Comparison of ENCODE assay signal across 9 cellular contexts in the genomic region with DNA sequence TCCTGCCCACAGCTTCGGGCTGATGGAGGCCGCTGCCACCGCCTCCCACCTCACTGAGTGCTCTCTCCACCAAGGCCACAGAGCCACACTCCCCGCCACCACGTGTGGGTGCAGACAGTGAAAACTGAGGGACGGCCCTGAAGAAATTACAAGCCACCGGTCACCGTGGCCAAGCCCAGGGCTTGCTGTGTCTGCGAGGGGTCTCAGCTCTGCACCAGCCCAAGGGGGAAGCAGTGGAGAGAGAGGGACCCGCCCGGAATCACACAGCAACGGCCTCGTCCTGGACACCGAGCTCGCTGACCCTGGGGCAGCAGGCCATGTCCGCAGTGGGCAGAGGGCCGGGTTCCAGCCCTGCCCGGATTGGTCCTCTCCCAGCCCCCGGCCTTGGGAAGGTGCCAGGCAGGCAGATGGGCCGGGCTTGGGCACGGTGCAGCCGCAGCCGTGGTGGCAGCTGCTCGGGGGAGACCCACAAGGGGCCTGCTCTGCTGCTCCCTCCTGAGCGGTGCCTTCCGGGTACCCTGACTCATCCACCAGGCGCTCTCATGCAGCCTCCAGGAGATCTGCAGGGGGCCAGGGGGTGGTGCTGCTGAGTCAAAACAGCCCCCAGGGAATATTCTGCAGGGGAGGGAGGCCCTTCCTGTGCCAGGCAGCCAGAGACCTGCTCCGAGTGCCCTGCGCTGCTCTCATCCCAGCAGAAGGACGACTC. TPM values are rescaled to one million over a fixed set of nuclear protein-coding genes. Genes with fewer than 3 reads are reported as not detected.
DNase-seq lines count a peak whose midpoint lies in the region; ATAC-seq and TF ChIP-seq lines count a peak whose summit lies in the region.
"Had no signal": no experiment of that assay in that cellular context is flagged by ENCODE, and none has a peak within 500 bp of the region (broad histone marks: within the 10 kb centered on the region; RNA-seq: fewer than 3 reads in every experiment).

No MANE protein-coding gene starts in this region.

- no peaks in the 10 kb centered on the region for H3K9me3 ChIP-seq in left ventricle myocardium inferior (replicated peaks)

- peaks cover 14% of the 10 kb centered on the region for H3K4me1 Mint-ChIP-seq in WTC11

- peak; percentile 40 for ATAC-seq in WTC11

- H3K36me3 ChIP-seq in left ventricle myocardium inferior = no peaks in the 10 kb centered on the region

- no peaks in the 10 kb centered on the region for H3K36me3 Mint-ChIP-seq in WTC11

- H3K4me1 ChIP-seq in left ventricle myocardium inferior = peaks cover 71% of the 10 kb centered on the region

- H3K9me3 Mint-ChIP-seq in WTC11 = peaks cover 3% of the 10 kb centered on the region; the same call in 1 of the 2 replicates
- H3K9me3 Mint-ChIP-seq: dendritic cell treated with granulocyte-macrophage colony-stimulating factor and Interleukin-4, amounts not matched to agents 40 ng/mL and 50 ng/mL, for 4 days had no signal

- CTCF ChIA-PET in WTC11 (lab: Charles Lee) = interaction anchor here (1.5 to 3.1 kb wide), 5 partner anchors 16 to 242 kb away, joined by 3 to 14 read pairs (median 7); no protein-coding TSS in a partner anchor

- DNase-seq in A172 (ENCODE audit: low spot score) = peak; percentile 96
- DNase-seq in GM10266 (ENCODE audit: extremely low spot score) = peak; percentile 82
- DNase-seq in M059J (ENCODE audit: low read depth) = peak; percentile 90
- DNase-seq in WTC11 (ENCODE audit: low spot score) = peak; percentile 58
- DNase-seq in left ventricle myocardium inferior = no peak
- DNase-seq in stromal cell of bone marrow (ENCODE audit: low read depth) = peak; percentile 84
- no peak for DNase-seq in NCI-H1048 (lab: John Stamatoyannopoulos, UW)
- no peak for DNase-seq in pons (ENCODE audit: low spot score)

- H3K4me3 ChIP-seq in left ventricle myocardium inferior = no peak overlapping the region

- H3K27ac ChIP-seq in left ventricle myocardium inferior (replicated peaks) = peak overlapping the region; percentile 90

- H3K4me3 Mint-ChIP-seq in WTC11 = no peak overlapping the region
- H3K4me3 Mint-ChIP-seq: dendritic cell treated with granulocyte-macrophage colony-stimulating factor and Interleukin-4, amounts not matched to agents 40 ng/mL and 50 ng/mL, for 4 days had no signal

- POLR2A ChIA-PET in WTC11 (lab: Charles Lee) = no interaction called here

- peaks cover 41% of the 10 kb centered on the region for H3K27me3 ChIP-seq in left ventricle myocardium inferior (ENCODE audit: low read depth)

- no peak overlapping the region for H3K27ac Mint-ChIP-seq in WTC11
- H3K27ac Mint-ChIP-seq: dendritic cell treated with granulocyte-macrophage colony-stimulating factor and Interleukin-4, amounts not matched to agents 40 ng/mL and 50 ng/mL, for 4 days had no signal

- no peaks in the 10 kb centered on the region for H3K27me3 Mint-ChIP-seq in WTC11 (ENCODE audit: low read depth)

- intact Hi-C loops in left ventricle myocardium inferior (cut with micrococcal nuclease) = no loop called here

- TF ChIP-seq CTCF in GM10266 (IDR thresholded peaks at IDR 0.05; ENCODE audit: control insufficient read depth, insufficient read depth, low read depth, missing control alignments) (peak; percentile 51), WTC11 (IDR thresholded peaks at IDR 0.05) (no peak), left ventricle myocardium inferior (IDR thresholded peaks at IDR 0.05; ENCODE audit: borderline replicate concordance) (peak; percentile 38)

TF ChIP-seq in WTC11, 78 proteins besides CTCF, POLR2A, EP300 and RAD21:
- TF ChIP-seq NFE2L1 (CRISPR knock-in tag; IDR thresholded peaks at IDR 0.05) (no peak), TCF7 (CRISPR knock-in tag; IDR thresholded peaks at IDR 0.05; ENCODE audit: low read depth) (no peak)
- TF ChIP-seq, protein P1, sequence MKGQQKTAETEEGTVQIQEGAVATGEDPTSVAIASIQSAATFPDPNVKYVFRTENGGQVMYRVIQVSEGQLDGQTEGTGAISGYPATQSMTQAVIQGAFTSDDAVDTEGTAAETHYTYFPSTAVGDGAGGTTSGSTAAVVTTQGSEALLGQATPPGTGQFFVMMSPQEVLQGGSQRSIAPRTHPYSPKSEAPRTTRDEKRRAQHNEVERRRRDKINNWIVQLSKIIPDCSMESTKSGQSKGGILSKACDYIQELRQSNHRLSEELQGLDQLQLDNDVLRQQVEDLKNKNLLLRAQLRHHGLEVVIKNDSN (CRISPR knock-in tag; IDR thresholded peaks at IDR 0.05) = no peak
TF ChIP-seq in WTC11: peak in this region for 0.

RNA-seq across cellular contexts. Expression of a gene that starts 52.0 kb away (rescaled TPM):
- total RNA-seq in A172 (2014; rRNA removed; shearing (Covaris generic)) = 0.05 TPM in 1 of 2 replicates, not detected in the other
- not detected in 2 replicates for total RNA-seq in M059J (2014; rRNA removed; shearing (Covaris generic))
- total RNA-seq in WTC11 (2021) = 1.9 to 2.8 TPM (median 2.6 TPM) in 3 replicates
- 8.6 TPM for total RNA-seq in left ventricle myocardium inferior

RNA-seq across cellular contexts. Expression of a gene that starts 58.5 kb away (rescaled TPM):
- total RNA-seq in A172 (2014; rRNA removed; shearing (Covaris generic)) = not detected in 2 replicates
- total RNA-seq in M059J (2014; rRNA removed; shearing (Covaris generic)) = not detected in 2 replicates
- total RNA-seq in WTC11 (2021) (not detected in 3 replicates), left ventricle myocardium inferior (not detected)

Comparison
In these comparisons a context has a peak if more than half of its experiments do, and no peak if none do; other contexts are left out.
1. DNase-seq: peak in A172 (single experiment), GM10266 (single experiment), M059J (single experiment), WTC11 (single experiment) and stromal cell of bone marrow (single experiment); none in left ventricle myocardium inferior (single experiment), NCI-H1048 (single experiment) and pons (single experiment).